In the genomic region with DNA sequence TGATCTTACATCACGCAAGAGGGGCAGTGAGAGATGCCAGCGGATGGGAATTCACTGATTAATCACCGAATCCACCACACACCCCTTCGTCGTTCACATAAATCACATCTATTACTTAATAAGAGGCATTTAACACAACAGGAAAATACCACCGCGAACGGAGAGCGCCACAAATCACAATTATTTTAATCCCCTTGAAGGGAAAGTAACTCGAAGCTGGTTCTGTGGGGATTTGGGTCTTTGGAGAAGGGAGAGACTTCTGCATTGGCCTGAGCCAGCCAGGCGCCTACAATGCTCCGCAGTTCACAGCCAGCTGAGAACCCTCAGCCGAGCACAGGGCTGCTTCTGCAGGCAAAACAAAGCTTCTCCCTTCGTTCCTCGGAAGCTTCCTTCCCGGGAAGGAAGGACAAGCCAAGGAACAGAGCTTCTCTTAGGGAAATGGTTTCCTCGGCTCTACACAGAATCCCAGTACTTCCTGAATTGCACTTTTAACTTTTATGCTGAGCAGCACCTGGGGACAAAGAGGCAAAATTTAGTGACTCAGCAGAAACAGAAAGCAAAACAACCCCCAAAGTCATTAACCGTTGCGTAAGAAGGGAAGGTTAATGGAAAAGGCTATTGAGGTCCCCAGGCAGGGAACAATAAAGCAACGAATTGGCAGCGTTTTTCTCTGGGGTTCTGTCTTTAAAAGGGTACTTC, we compare ENCODE assay signal across 8 cellular contexts. TPM values are rescaled to one million over a fixed set of nuclear protein-coding genes. Genes with fewer than 3 reads are reported as not detected.
DNase-seq lines count a peak whose midpoint lies in the region; ATAC-seq and TF ChIP-seq lines count a peak whose summit lies in the region.

Gene LRP1B, minus strand, starts transcription at position 1 of the 699 bp plus-strand sequence. CDS start 287 bp downstream, outside the sequence.

- CTCF ChIA-PET in MCF 10A (lab: Yijun Ruan, JAX) = interaction anchor here (0.7 to 1.4 kb wide), 4 partner anchors 9 to 520 kb away, joined by 3 to 4 read pairs (median 3); no protein-coding TSS in a partner anchor
- CTCF ChIA-PET in CD8-positive, alpha-beta T cell (lab: Charles Lee) = no interaction called here

- H3K4me1 ChIP-seq in spleen = peaks cover 3 to 21% (median 19%) of the 10 kb centered on the region in 6 donors
- H3K4me1 ChIP-seq in CD8-positive, alpha-beta T cell (ENCODE audit: insufficient read depth, low read length) = no peaks in the 10 kb centered on the region

- TF ChIP-seq POLR2A in spleen (IDR thresholded peaks at IDR 0.05) = no peak

- no peak within 1 kb of the TSS for H3K27ac Mint-ChIP-seq in MCF 10A (ENCODE audit: low read depth, unreplicated experiment)
- H3K27ac Mint-ChIP-seq in immature natural killer cell = no peak within 1 kb of the TSS
- no peak within 1 kb of the TSS for H3K27ac Mint-ChIP-seq in CD8-positive, alpha-beta T cell

- peak within 1 kb of the TSS; percentile 21; the same call in 1 of the 2 replicates for H3K4me3 ChIP-seq in LNCaP clone FGC (ENCODE audit: low read depth, low read length)
- peak within 1 kb of the TSS; percentile 6 to 67 (median 37) for H3K4me3 ChIP-seq in spleen
- H3K4me3 ChIP-seq in CD8-positive, alpha-beta T cell (ENCODE audit: low read depth, low read length) = no peak within 1 kb of the TSS

- intact Hi-C loops in MCF 10A (cut with micrococcal nuclease) (no loop called here), spleen (cut with DNase I; ENCODE audit: low total_unique reads) (no loop called here)
- intact Hi-C loops in CD8-positive, alpha-beta T cell (cut with DNase I, micrococcal nuclease) = no loop called here

- ATAC-seq in GM19351 (IDR thresholded peaks at IDR 0.05; ENCODE audit: unreplicated experiment) = peak; percentile 55
- ATAC-seq in CD8-positive, alpha-beta T cell = no peak
- ATAC-seq in HG02973 (IDR thresholded peaks at IDR 0.05; ENCODE audit: unreplicated experiment) = no peak

- peaks cover 0 to 47% (median 19%) of the 10 kb centered on the region in 7 donors for H3K27me3 ChIP-seq in spleen (replicated peaks in 1 of 7)
- no peaks in the 10 kb centered on the region for H3K27me3 ChIP-seq in CD8-positive, alpha-beta T cell (ENCODE audit: insufficient read depth, low read length)

- no TSS peak for BruUV-seq in MCF 10A (replicated peaks; lab: Mats Ljungman, UMichigan)

- no peak for TF ChIP-seq CTCF in LNCaP clone FGC (IDR thresholded peaks at IDR 0.05; ENCODE audit: control insufficient read depth, extremely low read depth, insufficient read depth)
- no peak for TF ChIP-seq CTCF in MCF 10A (IDR thresholded peaks at IDR 0.05; ENCODE audit: unreplicated experiment)
- no peak for TF ChIP-seq CTCF in spleen (IDR thresholded peaks at IDR 0.05 in 8 of 11, conservative IDR thresholded peaks at IDR 0.05 in 3 of 11)
- no peak for TF ChIP-seq CTCF in CD8-positive, alpha-beta T cell (IDR thresholded peaks at IDR 0.05)

- H3K36me3 Mint-ChIP-seq in MCF 10A (ENCODE audit: insufficient read depth, unreplicated experiment) = no peaks in the 10 kb centered on the region
- no peaks in the 10 kb centered on the region for H3K36me3 Mint-ChIP-seq in immature natural killer cell
- no peaks in the 10 kb centered on the region for H3K36me3 Mint-ChIP-seq in CD8-positive, alpha-beta T cell

- H3K4me3 Mint-ChIP-seq in MCF 10A (ENCODE audit: unreplicated experiment) = peak within 1 kb of the TSS; percentile 58
- H3K4me3 Mint-ChIP-seq in immature natural killer cell = peak within 1 kb of the TSS in 3 of 5 donors; percentile 27 to 52 (median 50)
- no peak within 1 kb of the TSS for H3K4me3 Mint-ChIP-seq in CD8-positive, alpha-beta T cell

- peaks cover 6% of the 10 kb centered on the region for H3K4me1 Mint-ChIP-seq in MCF 10A (ENCODE audit: insufficient read depth, unreplicated experiment)
- peaks cover 0 to 7% of the 10 kb centered on the region in 2 donors for H3K4me1 Mint-ChIP-seq in immature natural killer cell
- peaks cover 3% of the 10 kb centered on the region for H3K4me1 Mint-ChIP-seq in CD8-positive, alpha-beta T cell (ENCODE audit: low read depth)

- no peak within 1 kb of the TSS for H3K27ac ChIP-seq in spleen
- H3K27ac ChIP-seq in CD8-positive, alpha-beta T cell (ENCODE audit: low read depth, low read length) = no peak within 1 kb of the TSS

- 1 to 5% (median 3%) methylated on average over 21 of the region's 21 CpGs for WGBS in spleen, 5 donors

- H3K36me3 ChIP-seq in spleen = no peaks in the 10 kb centered on the region
- no peaks in the 10 kb centered on the region for H3K36me3 ChIP-seq in CD8-positive, alpha-beta T cell (ENCODE audit: insufficient read depth, low read length)

- POLR2A ChIA-PET in MCF 10A (lab: Yijun Ruan, JAX) = interaction anchor here (2.1 kb wide), 1 partner anchor 9 kb away, joined by 5 read pairs; no protein-coding TSS in a partner anchor
- POLR2A ChIA-PET in CD8-positive, alpha-beta T cell (lab: Charles Lee) = no interaction called here

- H3K27me3 Mint-ChIP-seq in MCF 10A (ENCODE audit: insufficient read depth, unreplicated experiment) (peaks cover 92% of the 10 kb centered on the region), immature natural killer cell (ENCODE audit: low read depth in 3 of 3) (peaks cover 3 to 11% (median 4%) of the 10 kb centered on the region in 3 donors)
- peaks cover 25% of the 10 kb centered on the region for H3K27me3 Mint-ChIP-seq in CD8-positive, alpha-beta T cell (ENCODE audit: low read depth)

- no peaks in the 10 kb centered on the region for H3K9me3 Mint-ChIP-seq in MCF 10A (ENCODE audit: unreplicated experiment)
- H3K9me3 Mint-ChIP-seq in immature natural killer cell = peaks cover 8 to 23% (median 17%) of the 10 kb centered on the region in 6 donors
- H3K9me3 Mint-ChIP-seq in CD8-positive, alpha-beta T cell = peaks cover 3% of the 10 kb centered on the region

- DNase-seq in C1 segment of cervical spinal cord (lab: John Stamatoyannopoulos, UW) (peak in 10 of 14 donors; percentile 56 to 81 (median 76)), LNCaP clone FGC (ENCODE audit: low read depth) (no peak), MCF 10A (ENCODE audit: unreplicated experiment) (peak; percentile 4), immature natural killer cell (no peak), spleen (no peak)
- DNase-seq in CD8-positive, alpha-beta T cell = no peak

- no peaks in the 10 kb centered on the region for H3K9me3 ChIP-seq in spleen
- H3K9me3 ChIP-seq in CD8-positive, alpha-beta T cell (ENCODE audit: low read length) = no peaks in the 10 kb centered on the region

RNA-seq across cellular contexts. Expression of gene LRP1B, which starts in this region (rescaled TPM):
- total RNA-seq in MCF 10A (2022) (not detected in 2 replicates), spleen (under 1 TPM in 6 of 7 donors, not detected in 1; 0.05 to 0.85 (median 0.11) TPM)
- polyA plus RNA-seq in immature natural killer cell (not detected), spleen (under 1 TPM in 2 of 3 donors, not detected in 1; 0.02 TPM)
- total RNA-seq in CD8-positive, alpha-beta T cell = not detected

Comparison
In these comparisons a context has a peak if more than half of its experiments do, and no peak if none do; other contexts are left out.
1. Peak in DNase-seq in MCF 10A; RNA of the gene not detected or under 1 TPM.
2. DNase-seq: peak in C1 segment of cervical spinal cord (10 of 14); none in LNCaP clone FGC (single experiment), immature natural killer cell (0 of 3), spleen (single experiment) and CD8-positive, alpha-beta T cell (0 of 7).